In genomic region chr2:80304522-80304878, GRCh38 we compare ENCODE assay signal across 10 cellular contexts. TPM values are rescaled to one million over a fixed set of nuclear protein-coding genes. Genes with fewer than 3 reads are reported as not detected.
DNase-seq lines count a peak whose midpoint lies in the region; ATAC-seq and TF ChIP-seq lines count a peak whose summit lies in the region.
"Had no signal": no experiment of that assay in that cellular context is flagged by ENCODE, and none has a peak within 500 bp of the region (broad histone marks: within the 10 kb centered on the region; RNA-seq: fewer than 3 reads in every experiment).

A gene with protein sequence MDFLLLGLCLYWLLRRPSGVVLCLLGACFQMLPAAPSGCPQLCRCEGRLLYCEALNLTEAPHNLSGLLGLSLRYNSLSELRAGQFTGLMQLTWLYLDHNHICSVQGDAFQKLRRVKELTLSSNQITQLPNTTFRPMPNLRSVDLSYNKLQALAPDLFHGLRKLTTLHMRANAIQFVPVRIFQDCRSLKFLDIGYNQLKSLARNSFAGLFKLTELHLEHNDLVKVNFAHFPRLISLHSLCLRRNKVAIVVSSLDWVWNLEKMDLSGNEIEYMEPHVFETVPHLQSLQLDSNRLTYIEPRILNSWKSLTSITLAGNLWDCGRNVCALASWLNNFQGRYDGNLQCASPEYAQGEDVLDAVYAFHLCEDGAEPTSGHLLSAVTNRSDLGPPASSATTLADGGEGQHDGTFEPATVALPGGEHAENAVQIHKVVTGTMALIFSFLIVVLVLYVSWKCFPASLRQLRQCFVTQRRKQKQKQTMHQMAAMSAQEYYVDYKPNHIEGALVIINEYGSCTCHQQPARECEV (minus strand): TSS chr2:80304752. CDS start chr2:80303819, 933 bp downstream.

- no TSS peak for BruUV-seq in OCI-LY7 (replicated peaks; lab: Mats Ljungman, UMichigan)

- no peaks in the 10 kb centered on the region for H3K9me3 ChIP-seq in GM23248 (ENCODE audit: low read depth)
- no peaks in the 10 kb centered on the region for H3K9me3 ChIP-seq in left ventricle myocardium inferior (replicated peaks)
- no peaks in the 10 kb centered on the region for H3K9me3 ChIP-seq in OCI-LY7 (ENCODE audit: low read length)

- intact Hi-C loops in left ventricle myocardium inferior (cut with micrococcal nuclease) (no loop called here), OCI-LY7 (cut with micrococcal nuclease; ENCODE audit: unreplicated experiment) (no loop called here)

- H3K9me2 ChIP-seq in GM23248 (ENCODE audit: insufficient read depth) (no peaks in the 10 kb centered on the region), OCI-LY7 (ENCODE audit: insufficient read depth, low read length) (no peaks in the 10 kb centered on the region)

- no peak within 1 kb of the TSS for H3K27ac ChIP-seq in GM23248
- no peak within 1 kb of the TSS for H3K27ac ChIP-seq in left ventricle myocardium inferior (replicated peaks)
- no peak within 1 kb of the TSS for H3K27ac ChIP-seq in OCI-LY7 (ENCODE audit: low read depth, low read length, poor library complexity, severe bottlenecking)

- no peak for TF ChIP-seq CTCF in left ventricle myocardium inferior (IDR thresholded peaks at IDR 0.05; ENCODE audit: borderline replicate concordance)
- TF ChIP-seq CTCF in progenitor cell of endocrine pancreas (IDR thresholded peaks at IDR 0.05; ENCODE audit: unreplicated experiment): no peak
- no peak for TF ChIP-seq CTCF in OCI-LY7 (conservative IDR thresholded peaks at IDR 0.05; ENCODE audit: low read length)

- POLR2A ChIA-PET in OCI-LY7 (lab: Charles Lee): interaction anchor here (0.7 kb wide), 1 partner anchor 637 kb away, joined by 4 read pairs; no protein-coding TSS in a partner anchor

- no peaks in the 10 kb centered on the region for H3K9me3 Mint-ChIP-seq in progenitor cell of endocrine pancreas (ENCODE audit: low read depth)
- peaks cover 1 to 4% of the 10 kb centered on the region in 2 donors for H3K9me3 Mint-ChIP-seq in activated T-cell treated with anti-CD3 and anti-CD28 coated beads, Interleukin-2, amount 50 U/mL, for 72 hours

- peaks cover 82% of the 10 kb centered on the region for H3K27me3 Mint-ChIP-seq in progenitor cell of endocrine pancreas
- H3K27me3 Mint-ChIP-seq in activated T-cell treated with anti-CD3 and anti-CD28 coated beads, Interleukin-2, amount 50 U/mL, for 72 hours (ENCODE audit: low read depth): peaks cover 44% of the 10 kb centered on the region

- no peaks in the 10 kb centered on the region for H3F3A ChIP-seq in GM23248 (ENCODE audit: insufficient read depth)

- CTCF ChIA-PET in OCI-LY7 (lab: Charles Lee; ENCODE audit: unreplicated experiment): no interaction called here

- H3K4me1 ChIP-seq in GM23248 (ENCODE audit: insufficient read depth) (no peaks in the 10 kb centered on the region), left ventricle myocardium inferior (peaks cover 27% of the 10 kb centered on the region), OCI-LY7 (ENCODE audit: insufficient read depth, low read length, poor library complexity, severe bottlenecking) (no peaks in the 10 kb centered on the region)

- H3K79me2 ChIP-seq in GM23248 (ENCODE audit: insufficient read depth) (no peaks in the 10 kb centered on the region), OCI-LY7 (ENCODE audit: insufficient read depth, low read depth, low read length) (no peaks in the 10 kb centered on the region)

- H3K27ac Mint-ChIP-seq in progenitor cell of endocrine pancreas: peak within 1 kb of the TSS; percentile 59
- no peak within 1 kb of the TSS for H3K27ac Mint-ChIP-seq in activated T-cell treated with anti-CD3 and anti-CD28 coated beads, Interleukin-2, amount 50 U/mL, for 72 hours
- H3K27ac Mint-ChIP-seq: activated naive CD4-positive, alpha-beta T cell treated with anti-CD3 and anti-CD28 coated beads, Interleukin-2, amount 50 U/mL, for 24 hours had no signal

- 1 to 2% methylated on average over 13 to 32 of the region's 35 CpGs for WGBS in GM23248 (ENCODE audit: low coverage in 1 of 2, low lambda C conversion rate in 2 of 2, missing lambda C conversion rate in 2 of 2), 2 experiments

- no peak within 1 kb of the TSS for H3K4me2 ChIP-seq in GM23248 (ENCODE audit: unreplicated experiment)
- H3K4me2 ChIP-seq in OCI-LY7 (ENCODE audit: low read length): no peak within 1 kb of the TSS

- ATAC-seq in SK-N-SH treated with all-trans-retinoic acid at 6 μM for 48 hours (peak; percentile 77), HG02610 (IDR thresholded peaks at IDR 0.05; ENCODE audit: unreplicated experiment) (no peak)
- no peak for ATAC-seq in activated T-cell treated with anti-CD3 and anti-CD28 coated beads, Interleukin-2, amount 50 U/mL, for 72 hours (replicated peaks in 1 of 2)

- DNase-seq in GM23248: peak; percentile 12
- DNase-seq in left ventricle myocardium inferior: no peak
- peak; percentile 21 for DNase-seq in progenitor cell of endocrine pancreas (ENCODE audit: low spot score, unreplicated experiment)
- no peak for DNase-seq in OCI-LY7 (ENCODE audit: low spot score)
- DNase-seq in SHP77 (lab: John Stamatoyannopoulos, UW): no peak
- DNase-seq in activated T-cell treated with anti-CD3 and anti-CD28 coated beads, Interleukin-2, amount 50 U/mL, for 72 hours: no peak

- no peak within 1 kb of the TSS for H2AFZ ChIP-seq in GM23248
- H2AFZ ChIP-seq in OCI-LY7 (ENCODE audit: low read length): no peak within 1 kb of the TSS

- H3K4me3 Mint-ChIP-seq in progenitor cell of endocrine pancreas (ENCODE audit: low read depth): peak within 1 kb of the TSS; percentile 77
- no peak within 1 kb of the TSS for H3K4me3 Mint-ChIP-seq in activated T-cell treated with anti-CD3 and anti-CD28 coated beads, Interleukin-2, amount 50 U/mL, for 72 hours
- H3K4me3 Mint-ChIP-seq: activated naive CD4-positive, alpha-beta T cell treated with anti-CD3 and anti-CD28 coated beads, Interleukin-2, amount 50 U/mL, for 24 hours had no signal

- H3K36me3 Mint-ChIP-seq in progenitor cell of endocrine pancreas (ENCODE audit: insufficient read depth): no peaks in the 10 kb centered on the region
- H3K36me3 Mint-ChIP-seq in activated T-cell treated with anti-CD3 and anti-CD28 coated beads, Interleukin-2, amount 50 U/mL, for 72 hours (ENCODE audit: insufficient read depth in 2 of 2): peaks cover 3 to 4% of the 10 kb centered on the region in 2 donors
- H3K36me3 Mint-ChIP-seq: activated naive CD4-positive, alpha-beta T cell treated with anti-CD3 and anti-CD28 coated beads, Interleukin-2, amount 50 U/mL, for 24 hours had no signal

- H3K4me3 ChIP-seq in GM23248: no peak within 1 kb of the TSS
- peak within 1 kb of the TSS; percentile 64 for H3K4me3 ChIP-seq in left ventricle myocardium inferior
- no peak within 1 kb of the TSS for H3K4me3 ChIP-seq in OCI-LY7 (ENCODE audit: low read depth, low read length, poor library complexity, severe bottlenecking)

- in situ Hi-C loops in GM23248 (cut with MboI): no loop called here

- H3K4me1 Mint-ChIP-seq in progenitor cell of endocrine pancreas (ENCODE audit: low read depth): peaks cover 6% of the 10 kb centered on the region
- no peaks in the 10 kb centered on the region for H3K4me1 Mint-ChIP-seq in activated T-cell treated with anti-CD3 and anti-CD28 coated beads, Interleukin-2, amount 50 U/mL, for 72 hours (ENCODE audit: low read depth)
- H3K4me1 Mint-ChIP-seq: activated naive CD4-positive, alpha-beta T cell treated with anti-CD3 and anti-CD28 coated beads, Interleukin-2, amount 50 U/mL, for 24 hours had no signal

- H3K9ac ChIP-seq in GM23248: no peak within 1 kb of the TSS

- H3K36me3 ChIP-seq in GM23248 (ENCODE audit: low read depth): no peaks in the 10 kb centered on the region
- H3K36me3 ChIP-seq in left ventricle myocardium inferior: no peaks in the 10 kb centered on the region
- no peaks in the 10 kb centered on the region for H3K36me3 ChIP-seq in OCI-LY7 (ENCODE audit: insufficient read depth, low read length)

- no peaks in the 10 kb centered on the region for H4K20me1 ChIP-seq in GM23248 (ENCODE audit: insufficient read depth)
- no peaks in the 10 kb centered on the region for H4K20me1 ChIP-seq in OCI-LY7 (ENCODE audit: insufficient read depth, low read length)

- H3K27me3 ChIP-seq in GM23248 (replicated peaks; ENCODE audit: insufficient read depth) (peaks cover 39% of the 10 kb centered on the region), left ventricle myocardium inferior (ENCODE audit: low read depth) (peaks cover 77% of the 10 kb centered on the region)

TF ChIP-seq in SK-N-SH treated with all-trans-retinoic acid at 6 μM for 48 hours, 23 proteins besides CTCF, POLR2A, EP300 and RAD21 (continues in another document):
- no peak for TF ChIP-seq ZNF565 (CRISPR knock-in tag; conservative IDR thresholded peaks at IDR 0.05; ENCODE audit: low read depth)
- no peak for TF ChIP-seq POU6F1 (CRISPR knock-in tag; IDR thresholded peaks at IDR 0.05; ENCODE audit: borderline replicate concordance, low read depth)
- no peak for TF ChIP-seq OSR1 (CRISPR knock-in tag; IDR thresholded peaks at IDR 0.05)
- no peak for TF ChIP-seq ZFP30 (CRISPR knock-in tag; IDR thresholded peaks at IDR 0.05)
- TF ChIP-seq SNAI2 (CRISPR knock-in tag; IDR thresholded peaks at IDR 0.05): no peak
- no peak for TF ChIP-seq ZFP3 (CRISPR knock-in tag; IDR thresholded peaks at IDR 0.05)

RNA-seq across cellular contexts. Expression of the gene that starts here (rescaled TPM):
- total RNA-seq in GM23248 (2014; rRNA removed; shearing (Covaris generic)): not detected in 2 replicates
- polyA plus RNA-seq in GM23248 (2016; fragmentation: Nextera tagmentation; extraction: Ambion mirVana): not detected in 2 replicates
- total RNA-seq in left ventricle myocardium inferior (0.11 TPM), progenitor cell of endocrine pancreas (1.6 and 1.9 TPM in 2 replicates), OCI-LY7 (2022) (not detected in 2 replicates)
- total RNA-seq in OCI-LY7 (2014; rRNA removed; shearing (Covaris generic)): not detected in 2 replicates
- not detected for total RNA-seq in activated T-cell treated with anti-CD3 and anti-CD28 coated beads, Interleukin-2, amount 50 U/mL, for 72 hours
- total RNA-seq: HT-29 had no signal

Comparison
In these comparisons a context has a peak if more than half of its experiments do, and no peak if none do; other contexts are left out.
1. Peak in DNase-seq in GM23248; RNA of the gene not detected or under 1 TPM.